In the genomic region with DNA sequence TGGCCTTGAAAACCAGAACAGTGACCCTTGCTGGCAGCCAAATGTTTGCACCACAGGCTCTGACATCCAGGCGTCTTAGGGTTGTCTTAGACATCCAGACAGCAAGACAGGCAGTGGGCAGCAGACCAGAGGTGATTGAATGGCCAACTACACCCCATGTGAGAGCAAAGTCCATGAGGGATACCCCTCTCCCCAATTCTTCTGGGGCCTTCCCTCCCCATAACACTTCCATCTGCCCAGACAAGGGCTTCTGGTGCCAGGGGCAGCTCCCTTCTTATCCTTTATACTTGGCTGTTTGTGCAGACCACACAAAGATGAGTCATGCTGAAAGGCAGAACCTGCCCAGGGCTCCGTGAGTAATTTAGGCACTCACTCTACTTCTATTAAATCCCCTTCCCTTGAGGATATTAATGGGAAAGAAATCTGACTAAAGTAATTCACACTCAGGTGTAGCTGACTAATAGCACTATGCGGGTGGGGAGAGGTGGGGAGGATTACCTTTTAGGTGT, we compare ENCODE assay signal across 8 cellular contexts.
DNase-seq lines count a peak whose midpoint lies in the region; ATAC-seq and TF ChIP-seq lines count a peak whose summit lies in the region.

No MANE protein-coding gene starts in this region.

- DNase-seq in activated CD4-positive, alpha-beta T cell treated with anti-CD3 and anti-CD28 coated beads for 48 hours: peak; percentile 44
- no peak for DNase-seq in activated CD4-positive, alpha-beta T cell treated with anti-CD3 and anti-CD28 coated beads, Interleukin-2, amount 50 U/mL, for 48 hours
- DNase-seq in NOMO-1 treated with DMSO at 0.1 percent for 48 hours (lab: John Stamatoyannopoulos, UW; ENCODE audit: unreplicated experiment) (peak; percentile 74), dermis blood vessel endothelial cell (peak; percentile 66), smooth muscle cell (lab: John Stamatoyannopoulos, UW; ENCODE audit: unreplicated experiment) (no peak), NCI-H128 (lab: John Stamatoyannopoulos, UW; ENCODE audit: unreplicated experiment) (no peak), GM19240 (ENCODE audit: insufficient read length, low spot score) (no peak)

- H3K4me2 ChIP-seq in smooth muscle cell: peak overlapping the region; percentile 52

- peaks cover 29% of the 10 kb centered on the region for H3K4me1 ChIP-seq in smooth muscle cell (ENCODE audit: low read depth)

- H3K27ac ChIP-seq in smooth muscle cell (ENCODE audit: low read depth): peak overlapping the region; percentile 24

- H4K20me1 ChIP-seq in smooth muscle cell (ENCODE audit: low read depth): no peaks in the 10 kb centered on the region

- no peak overlapping the region for H3K9ac ChIP-seq in smooth muscle cell (ENCODE audit: low read depth)

- no peak overlapping the region for H2AFZ ChIP-seq in smooth muscle cell (ENCODE audit: low read depth)

- H3K27me3 ChIP-seq in smooth muscle cell (ENCODE audit: low read depth): no peaks in the 10 kb centered on the region

- no peak overlapping the region for H3K4me3 ChIP-seq in smooth muscle cell

- H3F3A ChIP-seq in smooth muscle cell (ENCODE audit: low read depth): peaks cover 29% of the 10 kb centered on the region

- H3K36me3 ChIP-seq in smooth muscle cell (ENCODE audit: low read depth): no peaks in the 10 kb centered on the region

- 0% methylated on average over 3 of the region's 3 CpGs for WGBS in smooth muscle cell (ENCODE audit: low lambda C conversion rate)

- ATAC-seq in HG03039 (IDR thresholded peaks at IDR 0.05; ENCODE audit: unreplicated experiment): no peak

- no peaks in the 10 kb centered on the region for H3K79me2 ChIP-seq in smooth muscle cell (ENCODE audit: low read depth)

- no peak for TF ChIP-seq CTCF in smooth muscle cell (IDR thresholded peaks at IDR 0.05; ENCODE audit: borderline replicate concordance, insufficient read depth, poor library complexity, severe bottlenecking)

- no peaks in the 10 kb centered on the region for H3K9me3 ChIP-seq in smooth muscle cell (replicated peaks; ENCODE audit: low read depth)

Comparison
In these comparisons a context has a peak if more than half of its experiments do, and no peak if none do; other contexts are left out.
1. DNase-seq: peak in activated CD4-positive, alpha-beta T cell treated with anti-CD3 and anti-CD28 coated beads for 48 hours (single experiment), NOMO-1 treated with DMSO at 0.1 percent for 48 hours (single experiment) and dermis blood vessel endothelial cell (single experiment); none in activated CD4-positive, alpha-beta T cell treated with anti-CD3 and anti-CD28 coated beads, Interleukin-2, amount 50 U/mL, for 48 hours (0 of 2), smooth muscle cell (single experiment), NCI-H128 (single experiment) and GM19240 (single experiment).